8 cellular contexts compared by ENCODE assay signal in the genomic region with DNA sequence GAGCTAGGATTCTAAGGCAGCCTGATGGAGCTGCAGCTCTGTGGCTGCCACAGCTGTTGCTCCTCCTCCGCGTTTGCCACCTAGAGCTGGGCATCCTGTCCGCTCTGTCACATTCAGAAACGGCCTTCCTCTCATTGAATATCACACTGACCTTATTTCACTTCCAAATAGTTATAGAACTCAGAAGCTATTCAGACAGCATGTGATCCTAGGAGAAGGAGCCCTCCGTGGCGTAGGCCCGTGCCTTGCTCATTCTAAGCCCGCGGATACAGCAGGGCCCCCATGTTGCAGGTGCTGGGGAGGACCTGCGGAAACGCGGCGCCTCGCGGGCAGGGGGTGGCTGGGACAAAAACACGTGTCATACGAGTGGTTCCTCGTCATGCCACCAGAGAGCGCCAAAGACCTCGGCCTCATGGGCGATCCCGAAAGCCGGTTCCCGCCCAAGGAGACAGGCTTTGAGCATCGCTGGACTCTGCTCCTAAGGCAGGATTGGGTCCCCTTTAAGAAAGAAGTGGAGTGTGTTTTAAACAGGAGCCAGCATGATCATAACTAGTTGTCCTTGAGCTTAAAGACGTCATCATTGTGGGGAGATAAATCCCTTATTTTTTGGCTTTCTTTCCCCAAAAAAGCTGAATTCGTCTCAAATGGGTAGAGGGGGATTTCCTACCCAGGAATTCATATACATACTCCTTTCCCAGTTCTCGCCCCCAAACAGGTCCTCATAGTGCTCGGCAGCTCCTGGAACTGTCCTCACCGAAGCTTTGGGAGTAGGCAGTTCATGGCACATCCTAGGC. TPM values are rescaled to one million over a fixed set of nuclear protein-coding genes. Genes with fewer than 3 reads are reported as not detected.
A peak's percentile ranks its signal among the peaks of the same experiment; 100 is the strongest.
DNase-seq lines count a peak whose midpoint lies in the region; ATAC-seq and TF ChIP-seq lines count a peak whose summit lies in the region.

No MANE protein-coding gene starts in this region.

- H3K4me3 ChIP-seq in ascending aorta, result peak overlapping the region; percentile 14 to 19
- H3K4me3 ChIP-seq in smooth muscle cell, result no peak overlapping the region

- H3K27ac ChIP-seq in ascending aorta, result no peak overlapping the region
- no peak overlapping the region for H3K27ac ChIP-seq in smooth muscle cell (ENCODE audit: low read depth)

- DNase-seq in NCI-H1417 (lab: John Stamatoyannopoulos, UW), result peak; percentile 87 to 95 (median 91)
- peak; percentile 77 for DNase-seq in T-helper 2 cell treated with Interferon-gamma antibody and Interleukin-4, amounts not matched to agents 5 μg/mL and 100 μg/mL, for 36 hours (ENCODE audit: low spot score)
- DNase-seq in ascending aorta (ENCODE audit: low spot score in 2 of 2), result peak; percentile 19 to 87
- peak; percentile 10 to 84 (median 60) for DNase-seq in hypothalamus (lab: John Stamatoyannopoulos, UW)
- peak; percentile 27 for DNase-seq in smooth muscle cell (lab: John Stamatoyannopoulos, UW; ENCODE audit: unreplicated experiment)
- no peak for DNase-seq in NCI-H1105 (lab: John Stamatoyannopoulos, UW)

- H3K27me3 Mint-ChIP-seq in T-helper 2 cell treated with Interferon-gamma antibody and Interleukin-4, amounts not matched to agents 5 μg/mL and 100 μg/mL, for 36 hours (ENCODE audit: low read depth), result peaks cover 2% of the 10 kb centered on the region

- H3K9me3 Mint-ChIP-seq in T-helper 2 cell treated with Interferon-gamma antibody and Interleukin-4, amounts not matched to agents 5 μg/mL and 100 μg/mL, for 36 hours, result no peaks in the 10 kb centered on the region

- H3K4me2 ChIP-seq in smooth muscle cell, result peak overlapping the region; percentile 75

- H3K36me3 ChIP-seq in ascending aorta (no peaks in the 10 kb centered on the region), smooth muscle cell (ENCODE audit: low read depth) (no peaks in the 10 kb centered on the region)

- peak overlapping the region; percentile 73 for H3K27ac Mint-ChIP-seq in T-helper 2 cell treated with Interferon-gamma antibody and Interleukin-4, amounts not matched to agents 5 μg/mL and 100 μg/mL, for 36 hours

- intact Hi-C loops in ascending aorta (cut with DNase I), result loop anchor here (1.0 to 10.0 kb wide), 6 partner anchors 129 to 693 kb away; no protein-coding TSS in a partner anchor

- peak; percentile 86 to 88 (median 86) for TF ChIP-seq CTCF in ascending aorta (IDR thresholded peaks at IDR 0.05)
- TF ChIP-seq CTCF in smooth muscle cell (IDR thresholded peaks at IDR 0.05; ENCODE audit: borderline replicate concordance, insufficient read depth, poor library complexity, severe bottlenecking), result peak; percentile 88

- H3K36me3 Mint-ChIP-seq in T-helper 2 cell treated with Interferon-gamma antibody and Interleukin-4, amounts not matched to agents 5 μg/mL and 100 μg/mL, for 36 hours (ENCODE audit: low read depth), result no peaks in the 10 kb centered on the region

- H4K20me1 ChIP-seq in smooth muscle cell (ENCODE audit: low read depth), result no peaks in the 10 kb centered on the region

- no peaks in the 10 kb centered on the region for H3K79me2 ChIP-seq in smooth muscle cell (ENCODE audit: low read depth)

- H3K9me3 ChIP-seq in ascending aorta (no peaks in the 10 kb centered on the region), smooth muscle cell (replicated peaks; ENCODE audit: low read depth) (no peaks in the 10 kb centered on the region)

- H3K27me3 ChIP-seq in ascending aorta, result no peaks in the 10 kb centered on the region
- H3K27me3 ChIP-seq in smooth muscle cell (ENCODE audit: low read depth), result no peaks in the 10 kb centered on the region

- ATAC-seq in GM18502 (IDR thresholded peaks at IDR 0.05; ENCODE audit: poor library complexity, unreplicated experiment) (peak; percentile 92), HG02759 (IDR thresholded peaks at IDR 0.05; ENCODE audit: unreplicated experiment) (peak; percentile 93)

- H3K4me1 Mint-ChIP-seq in T-helper 2 cell treated with Interferon-gamma antibody and Interleukin-4, amounts not matched to agents 5 μg/mL and 100 μg/mL, for 36 hours (ENCODE audit: low read depth), result peaks cover 5% of the 10 kb centered on the region

- H2AFZ ChIP-seq in smooth muscle cell (ENCODE audit: low read depth), result no peak overlapping the region

- no peaks in the 10 kb centered on the region for H3F3A ChIP-seq in smooth muscle cell (ENCODE audit: low read depth)

- no peak overlapping the region for H3K9ac ChIP-seq in smooth muscle cell (ENCODE audit: low read depth)

- 21% methylated on average over 30 of the region's 30 CpGs for WGBS in smooth muscle cell (ENCODE audit: low lambda C conversion rate)

- H3K4me3 Mint-ChIP-seq in T-helper 2 cell treated with Interferon-gamma antibody and Interleukin-4, amounts not matched to agents 5 μg/mL and 100 μg/mL, for 36 hours, result peak overlapping the region; percentile 65

- H3K4me1 ChIP-seq in ascending aorta (peaks cover 0 to 3% of the 10 kb centered on the region in 2 donors), smooth muscle cell (ENCODE audit: low read depth) (no peaks in the 10 kb centered on the region)

RNA-seq across cellular contexts. Expression of a gene that starts 17.9 kb away (rescaled TPM):
- total RNA-seq in ascending aorta (0.32 TPM), smooth muscle cell (10.8 and 23.7 TPM in 2 replicates)
- 6.3 and 7.4 TPM in 2 replicates for polyA plus RNA-seq in smooth muscle cell
